In genomic region chr12:129657179-129657578, GRCh38 we compare ENCODE assay signal across 14 cellular contexts.
"Had no signal": no experiment of that assay in that cellular context is flagged by ENCODE, and none has a peak within 500 bp of the region (broad histone marks: within the 10 kb centered on the region; RNA-seq: fewer than 3 reads in every experiment).

No MANE protein-coding gene starts in this region.

- H3K4me1 ChIP-seq: tibial nerve had no signal

- H3K27me3 ChIP-seq: tibial nerve had no signal

- DNase-seq: activated CD4-positive, alpha-beta T cell treated with anti-CD3 and anti-CD28 coated beads, Interleukin-2, amount 50 U/mL, for 4 hours; activated gamma-delta T cell; activated T-cell treated with anti-CD3 and anti-CD28 coated beads, Interleukin-2, amount 50 U/mL, for 4 hours; amygdala; cortex of kidney; effector memory CD4-positive, alpha-beta T cell; hippocampal formation; left colon; naive thymus-derived CD4-positive, alpha-beta T cell; occipital lobe; right cardiac atrium; small intestine; T-helper 2 cell had no signal

- H3K36me3 ChIP-seq: tibial nerve had no signal

- H3K4me3 ChIP-seq: tibial nerve had no signal
